Comparison of ENCODE assay signal across 16 cellular contexts in the genomic region with DNA sequence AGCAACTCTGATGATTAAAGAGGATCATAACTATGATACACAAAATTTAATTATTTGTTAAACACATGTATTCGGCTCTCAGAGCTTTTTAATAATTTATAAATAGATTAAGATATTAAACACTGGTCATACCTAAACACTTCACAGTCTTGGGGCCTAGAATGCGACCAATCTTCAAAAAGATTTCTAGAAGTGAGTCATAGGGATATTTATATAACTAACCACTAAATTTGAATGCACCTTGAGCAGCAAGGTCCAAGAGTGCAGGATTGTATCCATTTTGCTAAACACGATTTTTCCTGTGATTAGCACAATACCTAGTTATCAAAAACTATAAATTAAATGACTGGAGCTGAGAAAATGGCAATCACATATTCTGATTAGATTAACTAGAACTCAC.
A peak's percentile ranks its signal among the peaks of the same experiment; 100 is the strongest.
DNase-seq lines count a peak whose midpoint lies in the region; ATAC-seq and TF ChIP-seq lines count a peak whose summit lies in the region.
"Had no signal": no experiment of that assay in that cellular context is flagged by ENCODE, and none has a peak within 500 bp of the region (broad histone marks: within the 10 kb centered on the region; RNA-seq: fewer than 3 reads in every experiment).

No MANE protein-coding gene starts in this region.

- H3K27me3 Mint-ChIP-seq in HFFc6 (ENCODE audit: insufficient read depth) = no peaks in the 10 kb centered on the region
- H3K27me3 Mint-ChIP-seq: IgD-negative memory B cell; natural killer cell treated with Interleukin-12 subunit alpha and Interleukin-12 subunit beta and Interleukin-15 and Interleukin-18, amount 100 ng/mL, for 72 hours had no signal

- peaks cover 20% of the 10 kb centered on the region for H3K9me3 Mint-ChIP-seq in HFFc6
- H3K9me3 Mint-ChIP-seq: WTC11 had no signal

- no peaks in the 10 kb centered on the region for H3K4me1 Mint-ChIP-seq in HFFc6 (ENCODE audit: low read depth)
- H3K4me1 Mint-ChIP-seq: IgD-negative memory B cell had no signal

- no peak for DNase-seq in stimulated activated CD4-positive, alpha-beta T cell treated with anti-CD3 and anti-CD28 coated beads, Interleukin-2, amount 100 ng/mL, for 24 hours
- DNase-seq in HFFc6 = no peak
- no peak for DNase-seq in NCI-H1694 treated with DMSO at 0.1 percent for 48 hours (lab: John Stamatoyannopoulos, UW)
- no peak for DNase-seq in HPDE6-E6E7 (ENCODE audit: extremely low spot score)
- DNase-seq: activated effector memory CD4-positive, alpha-beta T cell treated with Interleukin-2 at 50 U/mL for 16 hours; colonic mucosa; EL; NCI-H1092; NCI-H774 had no signal

- H3K36me3 Mint-ChIP-seq in HFFc6 (ENCODE audit: low read depth) = no peaks in the 10 kb centered on the region
- H3K36me3 Mint-ChIP-seq: IgD-negative memory B cell; natural killer cell treated with Interleukin-12 subunit alpha and Interleukin-12 subunit beta and Interleukin-15 and Interleukin-18, amount 100 ng/mL, for 72 hours; WTC11 had no signal

- ATAC-seq in GM18505 (IDR thresholded peaks at IDR 0.05; ENCODE audit: unreplicated experiment) (peak; percentile 98), GM21390 (IDR thresholded peaks at IDR 0.05; ENCODE audit: unreplicated experiment) (peak; percentile 89), HG02885 (IDR thresholded peaks at IDR 0.05; ENCODE audit: poor library complexity, unreplicated experiment) (peak; percentile 96), HG03439 (IDR thresholded peaks at IDR 0.05; ENCODE audit: unreplicated experiment) (peak; percentile 96)
- ATAC-seq: natural killer cell treated with Interleukin-12 subunit alpha and Interleukin-12 subunit beta and Interleukin-15 and Interleukin-18, amount 100 ng/mL, for 72 hours; WTC11 had no signal

- no peak overlapping the region for H3K4me3 Mint-ChIP-seq in HFFc6
- H3K4me3 Mint-ChIP-seq: IgD-negative memory B cell; natural killer cell treated with Interleukin-12 subunit alpha and Interleukin-12 subunit beta and Interleukin-15 and Interleukin-18, amount 100 ng/mL, for 72 hours; WTC11 had no signal

- no peak overlapping the region for H3K27ac Mint-ChIP-seq in HFFc6
- H3K27ac Mint-ChIP-seq: IgD-negative memory B cell; natural killer cell treated with Interleukin-12 subunit alpha and Interleukin-12 subunit beta and Interleukin-15 and Interleukin-18, amount 100 ng/mL, for 72 hours; WTC11 had no signal

- no peak for TF ChIP-seq POLR2A in GM18505 (IDR thresholded peaks at IDR 0.05; ENCODE audit: borderline replicate concordance, extremely low read depth, insufficient read depth, insufficient read length)

- no peak for TF ChIP-seq CTCF in HFFc6 (IDR thresholded peaks at IDR 0.05)
